24 cellular contexts compared by ENCODE assay signal in genomic region chr4:74757136-74757535, GRCh38. TPM values are rescaled to one million over a fixed set of nuclear protein-coding genes. Genes with fewer than 3 reads are reported as not detected.
DNase-seq lines count a peak whose midpoint lies in the region; ATAC-seq and TF ChIP-seq lines count a peak whose summit lies in the region.
"Had no signal": no experiment of that assay in that cellular context is flagged by ENCODE, and none has a peak within 500 bp of the region (broad histone marks: within the 10 kb centered on the region; RNA-seq: fewer than 3 reads in every experiment).

No MANE protein-coding gene starts in this region.

- H3K14ac ChIP-seq in trophoblast cell (ENCODE audit: low read length): no peak overlapping the region

- no peaks in the 10 kb centered on the region for H3K9me2 ChIP-seq in PC-9 (ENCODE audit: insufficient read depth)

- no peak overlapping the region for H2AFZ ChIP-seq in PC-9
- H2AFZ ChIP-seq in trophoblast cell (ENCODE audit: insufficient read depth, low read length, poor library complexity): no peak overlapping the region

- no peak overlapping the region for H2BK12ac ChIP-seq in trophoblast cell (ENCODE audit: low read length)

- H3K4me1 ChIP-seq in PC-9 (replicated peaks; ENCODE audit: insufficient read depth) (peaks cover 11% of the 10 kb centered on the region; the same call in 1 of the 2 replicates), trophoblast cell (ENCODE audit: control insufficient read depth in 1 of 2, insufficient read depth in 2 of 2, low read length in 2 of 2) (peaks cover 2 to 6% of the 10 kb centered on the region in 2 experiments)
- H3K4me1 ChIP-seq: BE2C, BLaER1 had no signal

- H3K79me1 ChIP-seq in trophoblast cell (ENCODE audit: low read length): no peaks in the 10 kb centered on the region

- POLR2A ChIA-PET in PC-9 (lab: Charles Lee; ENCODE audit: unreplicated experiment): no interaction called here

- no peak overlapping the region for H4K91ac ChIP-seq in trophoblast cell (ENCODE audit: low read depth, low read length)

- CTCF ChIA-PET in PC-9 (lab: Charles Lee): no interaction called here

- intact Hi-C loops in PC-9 (cut with micrococcal nuclease; ENCODE audit: unreplicated experiment): no loop called here

- H3K79me2 ChIP-seq in PC-9 (ENCODE audit: low read depth) (no peaks in the 10 kb centered on the region), trophoblast cell (ENCODE audit: control insufficient read depth, insufficient read depth, low read length, poor library complexity) (no peaks in the 10 kb centered on the region)

- H3F3A ChIP-seq in PC-9 (ENCODE audit: insufficient read depth, low read depth): no peaks in the 10 kb centered on the region

- H3K18ac ChIP-seq in trophoblast cell (ENCODE audit: low read length): no peak overlapping the region

- no peak for ATAC-seq in HG03045 (IDR thresholded peaks at IDR 0.05; ENCODE audit: unreplicated experiment)
- ATAC-seq: GM12878 had no signal

- no peak overlapping the region for H4K8ac ChIP-seq in trophoblast cell (ENCODE audit: low read depth, low read length)

- no peak overlapping the region for H2BK120ac ChIP-seq in trophoblast cell (ENCODE audit: insufficient read depth, low read length, poor library complexity)

- no TSS peak for BruUV-seq in PC-9 (replicated peaks; lab: Mats Ljungman, UMichigan)

- no peak for TF ChIP-seq CTCF in PC-9 (conservative IDR thresholded peaks at IDR 0.05)

- no peaks in the 10 kb centered on the region for H4K20me1 ChIP-seq in PC-9 (ENCODE audit: insufficient read depth)
- H4K20me1 ChIP-seq: BLaER1 had no signal

- H3K4me3 ChIP-seq in PC-9 (no peak overlapping the region), trophoblast cell (ENCODE audit: low read depth, low read length) (no peak overlapping the region)
- H3K4me3 ChIP-seq: BLaER1, GM12878 had no signal

- no peak overlapping the region for H2AK5ac ChIP-seq in trophoblast cell (ENCODE audit: low read length)

- H2BK5ac ChIP-seq in trophoblast cell (ENCODE audit: low read depth, low read length, poor library complexity): no peak overlapping the region

- no peaks in the 10 kb centered on the region for H3K27me3 ChIP-seq in PC-9 (ENCODE audit: insufficient read depth, low read depth)
- H3K27me3 ChIP-seq in trophoblast cell (ENCODE audit: insufficient read depth, low read length): no peaks in the 10 kb centered on the region
- H3K27me3 ChIP-seq: BE2C, BLaER1 had no signal

- no peak overlapping the region for H3K23ac ChIP-seq in trophoblast cell (ENCODE audit: low read length)

- H4K12ac ChIP-seq in trophoblast cell (ENCODE audit: low read depth, low read length): no peak overlapping the region

- H3K27ac ChIP-seq in PC-9 (no peak overlapping the region), trophoblast cell (ENCODE audit: low read depth, low read length) (no peak overlapping the region)
- H3K27ac ChIP-seq: BLaER1 had no signal

- H3K9ac ChIP-seq in trophoblast cell (ENCODE audit: low read length): no peak overlapping the region
- H3K9ac ChIP-seq: BLaER1 had no signal

- H3K4me2 ChIP-seq in PC-9 (0 out of 2 replicates have a peak overlapping the region, but pooled peaks have one; percentile 7), trophoblast cell (ENCODE audit: low read length) (no peak overlapping the region)
- H3K4me2 ChIP-seq: BLaER1 had no signal

- H3K4ac ChIP-seq in trophoblast cell (ENCODE audit: low read depth, low read length): no peak overlapping the region

- H3K9me3 ChIP-seq in PC-9 (ENCODE audit: insufficient read depth, low read depth) (no peaks in the 10 kb centered on the region), trophoblast cell (ENCODE audit: insufficient read depth, low read depth, low read length) (no peaks in the 10 kb centered on the region)
- H3K9me3 ChIP-seq: BE2C, BLaER1 had no signal

- H3K36me3 ChIP-seq in PC-9 (ENCODE audit: low read depth) (no peaks in the 10 kb centered on the region), trophoblast cell (ENCODE audit: control insufficient read depth in 1 of 2, insufficient read depth in 2 of 2, low read length in 2 of 2) (no peaks in the 10 kb centered on the region)
- H3K36me3 ChIP-seq: BE2C, BLaER1 had no signal

- peak; percentile 2 to 43 for DNase-seq in PC-9
- DNase-seq in trophoblast cell: peak; percentile 52 to 83
- DNase-seq in SKM-1 treated with dmso at 0.1 percent for 144 hours (lab: John Stamatoyannopoulos, UW; ENCODE audit: unreplicated experiment): no peak
- DNase-seq in nucleus accumbens (lab: John Stamatoyannopoulos, UW): no peak
- DNase-seq: 8988T; ACHN; BE2C; C1 segment of cervical spinal cord; CD4-positive, alpha-beta memory T cell; CD4-positive, CD25-positive, alpha-beta regulatory T cell; CD8-positive, alpha-beta memory T cell; COR-L47; DMS 273 treated with DMSO at 0.1 percent for 48 hours; DMS153; DMS79; DND-41; EL; GDM1 had no signal

RNA-seq across cellular contexts. Expression of gene BTC, which starts 37.2 kb away (rescaled TPM):
- 4.5 TPM in 2 replicates for total RNA-seq in PC-9 (2021)
- polyA plus RNA-seq in trophoblast cell (2013): 0.10 and 0.18 TPM in 2 replicates
- total RNA-seq: CD4-positive, alpha-beta memory T cell; CD4-positive, CD25-positive, alpha-beta regulatory T cell; CD8-positive, alpha-beta memory T cell; G401; GM12878 had no signal
- polyA plus RNA-seq: AG04450; CD14-positive monocyte; CD4-positive, alpha-beta memory T cell; CD4-positive, CD25-positive, alpha-beta regulatory T cell; CD8-positive, alpha-beta memory T cell; GM12878 had no signal

Comparison
In these comparisons a context has a peak if more than half of its experiments do, and no peak if none do; other contexts are left out.
1. DNase-seq: peak in PC-9 (2 of 2) and trophoblast cell (2 of 2); none in SKM-1 treated with dmso at 0.1 percent for 144 hours (single experiment) and nucleus accumbens (0 of 56).